In the genomic region with DNA sequence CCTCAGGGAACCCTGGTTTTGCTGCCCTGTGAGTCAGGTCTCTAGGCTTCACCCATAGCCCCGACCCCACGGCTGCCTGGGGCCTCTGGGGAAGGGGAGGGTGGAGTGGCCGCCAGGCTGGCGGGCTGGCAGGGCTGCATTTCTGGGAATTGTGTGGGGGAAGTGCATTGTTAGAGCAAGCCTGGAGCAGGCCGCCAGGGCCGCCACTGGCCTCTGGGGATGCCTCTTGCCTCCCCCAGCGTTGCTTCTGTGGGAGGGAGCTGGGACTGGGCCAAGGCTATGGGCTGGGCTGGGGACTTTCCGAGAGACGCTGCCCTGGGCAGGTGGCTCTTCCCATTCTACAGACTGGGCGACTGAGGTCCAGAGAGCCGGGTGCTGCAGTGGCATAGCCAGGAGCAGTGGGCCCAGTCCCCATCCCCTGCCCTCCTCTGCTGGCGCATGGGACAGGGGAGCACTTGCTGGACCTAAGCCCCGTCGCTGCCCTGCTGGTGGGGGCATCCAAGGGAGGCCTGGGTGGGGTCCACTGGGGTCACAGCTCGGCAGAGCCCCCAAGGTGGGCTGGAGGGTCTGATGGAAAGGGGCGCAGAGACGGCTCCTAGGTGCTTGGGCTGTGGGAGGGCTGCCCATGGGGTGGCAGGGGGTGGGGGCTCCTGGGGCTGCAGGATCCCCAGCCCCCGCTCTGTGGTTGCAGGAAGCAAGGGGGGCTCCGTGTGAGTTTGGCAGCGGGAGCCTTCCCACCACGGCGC, we compare ENCODE assay signal across 1 cellular context.
TF ChIP-seq lines count a peak whose summit lies in the region.

No MANE protein-coding gene starts in this region.

TF ChIP-seq in HepG2, 621 proteins besides CTCF, POLR2A, EP300 and RAD21 (continued from another document and continues in another):
- TF ChIP-seq PHB2 (IDR thresholded peaks at IDR 0.05; ENCODE audit: partially characterized antibody) (no peak), ZNF501 (CRISPR knock-in tag; IDR thresholded peaks at IDR 0.05) (no peak; the same call in 1 of the 2 replicates), ZNF274 (CRISPR knock-in tag; IDR thresholded peaks at IDR 0.05) (0 out of 2 replicates have a peak, but pooled peaks have one; percentile 39), MYNN (CRISPR knock-in tag; IDR thresholded peaks at IDR 0.05; ENCODE audit: low read depth) (no peak), PLRG1 (conservative IDR thresholded peaks at IDR 0.05) (no peak), SNAI1 (CRISPR knock-in tag; IDR thresholded peaks at IDR 0.05; ENCODE audit: borderline replicate concordance) (no peak; the same call in 1 of the 2 replicates), NR2C2 (CRISPR knock-in tag; IDR thresholded peaks at IDR 0.05; ENCODE audit: borderline replicate concordance) (no peak; the same call in 1 of the 2 replicates), ZNF777 (CRISPR knock-in tag; IDR thresholded peaks at IDR 0.05) (no peak), AGO1 (IDR thresholded peaks at IDR 0.05; ENCODE audit: low read depth, low read length, poor library complexity, severe bottlenecking) (no peak), ZC3H4 (CRISPR knock-in tag; IDR thresholded peaks at IDR 0.05; ENCODE audit: borderline replicate concordance) (no peak), MTF1 (CRISPR knock-in tag; IDR thresholded peaks at IDR 0.05) (peak; percentile 62; the same call in 1 of the 2 replicates), MTA3 (CRISPR knock-in tag; IDR thresholded peaks at IDR 0.05) (no peak), AGO2 (optimal IDR thresholded peaks at IDR 0.05; ENCODE audit: low read depth, low read length) (no peak), ZNF17 (CRISPR knock-in tag; IDR thresholded peaks at IDR 0.05) (0 out of 2 replicates have a peak, but pooled peaks have one; percentile 14), BCL6 (CRISPR knock-in tag; IDR thresholded peaks at IDR 0.05) (peak; percentile 62; the same call in 1 of the 2 replicates), SOX13 (IDR thresholded peaks at IDR 0.05) (0 out of 2 replicates have a peak, but pooled peaks have one; percentile 59), SOX13 (CRISPR knock-in tag; conservative IDR thresholded peaks at IDR 0.05 in 1 of 2, IDR thresholded peaks at IDR 0.05 in 1 of 2) (peak in 1 of 2 experiments; percentile 85; a peak in 2 of 4 replicates), PRPF4 (IDR thresholded peaks at IDR 0.05; ENCODE audit: low read depth, low read length, poor library complexity, severe bottlenecking) (peak; percentile 39), ATF7-NPFF (CRISPR knock-in tag; IDR thresholded peaks at IDR 0.05; ENCODE audit: low read depth) (no peak), CHD4 (IDR thresholded peaks at IDR 0.05; ENCODE audit: borderline replicate concordance, low read length) (peak; percentile 94; the same call in 1 of the 2 replicates), SOX5 (CRISPR knock-in tag; IDR thresholded peaks at IDR 0.05; ENCODE audit: borderline replicate concordance) (peak; percentile 75), ZNF724P (CRISPR knock-in tag; IDR thresholded peaks at IDR 0.05; ENCODE audit: borderline replicate concordance) (peak; percentile 61; the same call in 1 of the 2 replicates)
- TF ChIP-seq, protein P1, sequence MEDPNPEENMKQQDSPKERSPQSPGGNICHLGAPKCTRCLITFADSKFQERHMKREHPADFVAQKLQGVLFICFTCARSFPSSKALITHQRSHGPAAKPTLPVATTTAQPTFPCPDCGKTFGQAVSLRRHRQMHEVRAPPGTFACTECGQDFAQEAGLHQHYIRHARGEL (CRISPR knock-in tag; IDR thresholded peaks at IDR 0.05) = no peak
- TF ChIP-seq, protein P2, sequence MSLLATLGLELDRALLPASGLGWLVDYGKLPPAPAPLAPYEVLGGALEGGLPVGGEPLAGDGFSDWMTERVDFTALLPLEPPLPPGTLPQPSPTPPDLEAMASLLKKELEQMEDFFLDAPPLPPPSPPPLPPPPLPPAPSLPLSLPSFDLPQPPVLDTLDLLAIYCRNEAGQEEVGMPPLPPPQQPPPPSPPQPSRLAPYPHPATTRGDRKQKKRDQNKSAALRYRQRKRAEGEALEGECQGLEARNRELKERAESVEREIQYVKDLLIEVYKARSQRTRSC (CRISPR knock-in tag; IDR thresholded peaks at IDR 0.05; ENCODE audit: low read depth) = peak; percentile 92; the same call in 1 of the 2 replicates
- TF ChIP-seq, protein P3, sequence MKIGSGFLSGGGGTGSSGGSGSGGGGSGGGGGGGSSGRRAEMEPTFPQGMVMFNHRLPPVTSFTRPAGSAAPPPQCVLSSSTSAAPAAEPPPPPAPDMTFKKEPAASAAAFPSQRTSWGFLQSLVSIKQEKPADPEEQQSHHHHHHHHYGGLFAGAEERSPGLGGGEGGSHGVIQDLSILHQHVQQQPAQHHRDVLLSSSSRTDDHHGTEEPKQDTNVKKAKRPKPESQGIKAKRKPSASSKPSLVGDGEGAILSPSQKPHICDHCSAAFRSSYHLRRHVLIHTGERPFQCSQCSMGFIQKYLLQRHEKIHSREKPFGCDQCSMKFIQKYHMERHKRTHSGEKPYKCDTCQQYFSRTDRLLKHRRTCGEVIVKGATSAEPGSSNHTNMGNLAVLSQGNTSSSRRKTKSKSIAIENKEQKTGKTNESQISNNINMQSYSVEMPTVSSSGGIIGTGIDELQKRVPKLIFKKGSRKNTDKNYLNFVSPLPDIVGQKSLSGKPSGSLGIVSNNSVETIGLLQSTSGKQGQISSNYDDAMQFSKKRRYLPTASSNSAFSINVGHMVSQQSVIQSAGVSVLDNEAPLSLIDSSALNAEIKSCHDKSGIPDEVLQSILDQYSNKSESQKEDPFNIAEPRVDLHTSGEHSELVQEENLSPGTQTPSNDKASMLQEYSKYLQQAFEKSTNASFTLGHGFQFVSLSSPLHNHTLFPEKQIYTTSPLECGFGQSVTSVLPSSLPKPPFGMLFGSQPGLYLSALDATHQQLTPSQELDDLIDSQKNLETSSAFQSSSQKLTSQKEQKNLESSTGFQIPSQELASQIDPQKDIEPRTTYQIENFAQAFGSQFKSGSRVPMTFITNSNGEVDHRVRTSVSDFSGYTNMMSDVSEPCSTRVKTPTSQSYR (CRISPR knock-in tag; IDR thresholded peaks at IDR 0.05; ENCODE audit: borderline replicate concordance) = peak; percentile 97
- TF ChIP-seq, protein P4, sequence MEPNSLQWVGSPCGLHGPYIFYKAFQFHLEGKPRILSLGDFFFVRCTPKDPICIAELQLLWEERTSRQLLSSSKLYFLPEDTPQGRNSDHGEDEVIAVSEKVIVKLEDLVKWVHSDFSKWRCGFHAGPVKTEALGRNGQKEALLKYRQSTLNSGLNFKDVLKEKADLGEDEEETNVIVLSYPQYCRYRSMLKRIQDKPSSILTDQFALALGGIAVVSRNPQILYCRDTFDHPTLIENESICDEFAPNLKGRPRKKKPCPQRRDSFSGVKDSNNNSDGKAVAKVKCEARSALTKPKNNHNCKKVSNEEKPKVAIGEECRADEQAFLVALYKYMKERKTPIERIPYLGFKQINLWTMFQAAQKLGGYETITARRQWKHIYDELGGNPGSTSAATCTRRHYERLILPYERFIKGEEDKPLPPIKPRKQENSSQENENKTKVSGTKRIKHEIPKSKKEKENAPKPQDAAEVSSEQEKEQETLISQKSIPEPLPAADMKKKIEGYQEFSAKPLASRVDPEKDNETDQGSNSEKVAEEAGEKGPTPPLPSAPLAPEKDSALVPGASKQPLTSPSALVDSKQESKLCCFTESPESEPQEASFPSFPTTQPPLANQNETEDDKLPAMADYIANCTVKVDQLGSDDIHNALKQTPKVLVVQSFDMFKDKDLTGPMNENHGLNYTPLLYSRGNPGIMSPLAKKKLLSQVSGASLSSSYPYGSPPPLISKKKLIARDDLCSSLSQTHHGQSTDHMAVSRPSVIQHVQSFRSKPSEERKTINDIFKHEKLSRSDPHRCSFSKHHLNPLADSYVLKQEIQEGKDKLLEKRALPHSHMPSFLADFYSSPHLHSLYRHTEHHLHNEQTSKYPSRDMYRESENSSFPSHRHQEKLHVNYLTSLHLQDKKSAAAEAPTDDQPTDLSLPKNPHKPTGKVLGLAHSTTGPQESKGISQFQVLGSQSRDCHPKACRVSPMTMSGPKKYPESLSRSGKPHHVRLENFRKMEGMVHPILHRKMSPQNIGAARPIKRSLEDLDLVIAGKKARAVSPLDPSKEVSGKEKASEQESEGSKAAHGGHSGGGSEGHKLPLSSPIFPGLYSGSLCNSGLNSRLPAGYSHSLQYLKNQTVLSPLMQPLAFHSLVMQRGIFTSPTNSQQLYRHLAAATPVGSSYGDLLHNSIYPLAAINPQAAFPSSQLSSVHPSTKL (CRISPR knock-in tag; IDR thresholded peaks at IDR 0.05) = peak; percentile 71; the same call in 1 of the 2 replicates
- TF ChIP-seq, protein P5, sequence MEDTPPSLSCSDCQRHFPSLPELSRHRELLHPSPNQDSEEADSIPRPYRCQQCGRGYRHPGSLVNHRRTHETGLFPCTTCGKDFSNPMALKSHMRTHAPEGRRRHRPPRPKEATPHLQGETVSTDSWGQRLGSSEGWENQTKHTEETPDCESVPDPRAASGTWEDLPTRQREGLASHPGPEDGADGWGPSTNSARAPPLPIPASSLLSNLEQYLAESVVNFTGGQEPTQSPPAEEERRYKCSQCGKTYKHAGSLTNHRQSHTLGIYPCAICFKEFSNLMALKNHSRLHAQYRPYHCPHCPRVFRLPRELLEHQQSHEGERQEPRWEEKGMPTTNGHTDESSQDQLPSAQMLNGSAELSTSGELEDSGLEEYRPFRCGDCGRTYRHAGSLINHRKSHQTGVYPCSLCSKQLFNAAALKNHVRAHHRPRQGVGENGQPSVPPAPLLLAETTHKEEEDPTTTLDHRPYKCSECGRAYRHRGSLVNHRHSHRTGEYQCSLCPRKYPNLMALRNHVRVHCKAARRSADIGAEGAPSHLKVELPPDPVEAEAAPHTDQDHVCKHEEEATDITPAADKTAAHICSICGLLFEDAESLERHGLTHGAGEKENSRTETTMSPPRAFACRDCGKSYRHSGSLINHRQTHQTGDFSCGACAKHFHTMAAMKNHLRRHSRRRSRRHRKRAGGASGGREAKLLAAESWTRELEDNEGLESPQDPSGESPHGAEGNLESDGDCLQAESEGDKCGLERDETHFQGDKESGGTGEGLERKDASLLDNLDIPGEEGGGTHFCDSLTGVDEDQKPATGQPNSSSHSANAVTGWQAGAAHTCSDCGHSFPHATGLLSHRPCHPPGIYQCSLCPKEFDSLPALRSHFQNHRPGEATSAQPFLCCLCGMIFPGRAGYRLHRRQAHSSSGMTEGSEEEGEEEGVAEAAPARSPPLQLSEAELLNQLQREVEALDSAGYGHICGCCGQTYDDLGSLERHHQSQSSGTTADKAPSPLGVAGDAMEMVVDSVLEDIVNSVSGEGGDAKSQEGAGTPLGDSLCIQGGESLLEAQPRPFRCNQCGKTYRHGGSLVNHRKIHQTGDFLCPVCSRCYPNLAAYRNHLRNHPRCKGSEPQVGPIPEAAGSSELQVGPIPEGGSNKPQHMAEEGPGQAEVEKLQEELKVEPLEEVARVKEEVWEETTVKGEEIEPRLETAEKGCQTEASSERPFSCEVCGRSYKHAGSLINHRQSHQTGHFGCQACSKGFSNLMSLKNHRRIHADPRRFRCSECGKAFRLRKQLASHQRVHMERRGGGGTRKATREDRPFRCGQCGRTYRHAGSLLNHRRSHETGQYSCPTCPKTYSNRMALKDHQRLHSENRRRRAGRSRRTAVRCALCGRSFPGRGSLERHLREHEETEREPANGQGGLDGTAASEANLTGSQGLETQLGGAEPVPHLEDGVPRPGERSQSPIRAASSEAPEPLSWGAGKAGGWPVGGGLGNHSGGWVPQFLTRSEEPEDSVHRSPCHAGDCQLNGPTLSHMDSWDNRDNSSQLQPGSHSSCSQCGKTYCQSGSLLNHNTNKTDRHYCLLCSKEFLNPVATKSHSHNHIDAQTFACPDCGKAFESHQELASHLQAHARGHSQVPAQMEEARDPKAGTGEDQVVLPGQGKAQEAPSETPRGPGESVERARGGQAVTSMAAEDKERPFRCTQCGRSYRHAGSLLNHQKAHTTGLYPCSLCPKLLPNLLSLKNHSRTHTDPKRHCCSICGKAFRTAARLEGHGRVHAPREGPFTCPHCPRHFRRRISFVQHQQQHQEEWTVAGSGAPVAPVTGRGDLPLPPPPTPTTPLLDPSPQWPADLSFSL (CRISPR knock-in tag; IDR thresholded peaks at IDR 0.05) = peak; percentile 28; the same call in 1 of the 2 replicates
- TF ChIP-seq, protein P6, sequence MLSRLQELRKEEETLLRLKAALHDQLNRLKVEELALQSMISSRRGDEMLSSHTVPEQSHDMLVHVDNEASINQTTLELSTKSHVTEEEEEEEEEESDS (CRISPR knock-in tag; IDR thresholded peaks at IDR 0.05; ENCODE audit: borderline replicate concordance) = peak; percentile 47; the same call in 1 of the 2 replicates
- TF ChIP-seq, protein P7, sequence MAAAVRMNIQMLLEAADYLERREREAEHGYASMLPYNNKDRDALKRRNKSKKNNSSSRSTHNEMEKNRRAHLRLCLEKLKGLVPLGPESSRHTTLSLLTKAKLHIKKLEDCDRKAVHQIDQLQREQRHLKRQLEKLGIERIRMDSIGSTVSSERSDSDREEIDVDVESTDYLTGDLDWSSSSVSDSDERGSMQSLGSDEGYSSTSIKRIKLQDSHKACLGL (CRISPR knock-in tag; IDR thresholded peaks at IDR 0.05) = peak; percentile 64
- TF ChIP-seq, protein P8, sequence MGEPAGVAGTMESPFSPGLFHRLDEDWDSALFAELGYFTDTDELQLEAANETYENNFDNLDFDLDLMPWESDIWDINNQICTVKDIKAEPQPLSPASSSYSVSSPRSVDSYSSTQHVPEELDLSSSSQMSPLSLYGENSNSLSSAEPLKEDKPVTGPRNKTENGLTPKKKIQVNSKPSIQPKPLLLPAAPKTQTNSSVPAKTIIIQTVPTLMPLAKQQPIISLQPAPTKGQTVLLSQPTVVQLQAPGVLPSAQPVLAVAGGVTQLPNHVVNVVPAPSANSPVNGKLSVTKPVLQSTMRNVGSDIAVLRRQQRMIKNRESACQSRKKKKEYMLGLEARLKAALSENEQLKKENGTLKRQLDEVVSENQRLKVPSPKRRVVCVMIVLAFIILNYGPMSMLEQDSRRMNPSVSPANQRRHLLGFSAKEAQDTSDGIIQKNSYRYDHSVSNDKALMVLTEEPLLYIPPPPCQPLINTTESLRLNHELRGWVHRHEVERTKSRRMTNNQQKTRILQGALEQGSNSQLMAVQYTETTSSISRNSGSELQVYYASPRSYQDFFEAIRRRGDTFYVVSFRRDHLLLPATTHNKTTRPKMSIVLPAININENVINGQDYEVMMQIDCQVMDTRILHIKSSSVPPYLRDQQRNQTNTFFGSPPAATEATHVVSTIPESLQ (CRISPR knock-in tag; conservative IDR thresholded peaks at IDR 0.05) = no peak
- TF ChIP-seq, protein P9, sequence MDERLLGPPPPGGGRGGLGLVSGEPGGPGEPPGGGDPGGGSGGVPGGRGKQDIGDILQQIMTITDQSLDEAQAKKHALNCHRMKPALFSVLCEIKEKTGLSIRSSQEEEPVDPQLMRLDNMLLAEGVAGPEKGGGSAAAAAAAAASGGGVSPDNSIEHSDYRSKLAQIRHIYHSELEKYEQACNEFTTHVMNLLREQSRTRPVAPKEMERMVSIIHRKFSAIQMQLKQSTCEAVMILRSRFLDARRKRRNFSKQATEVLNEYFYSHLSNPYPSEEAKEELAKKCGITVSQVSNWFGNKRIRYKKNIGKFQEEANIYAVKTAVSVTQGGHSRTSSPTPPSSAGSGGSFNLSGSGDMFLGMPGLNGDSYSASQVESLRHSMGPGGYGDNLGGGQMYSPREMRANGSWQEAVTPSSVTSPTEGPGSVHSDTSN (CRISPR knock-in tag; IDR thresholded peaks at IDR 0.05) = no peak
- TF ChIP-seq, protein P10, sequence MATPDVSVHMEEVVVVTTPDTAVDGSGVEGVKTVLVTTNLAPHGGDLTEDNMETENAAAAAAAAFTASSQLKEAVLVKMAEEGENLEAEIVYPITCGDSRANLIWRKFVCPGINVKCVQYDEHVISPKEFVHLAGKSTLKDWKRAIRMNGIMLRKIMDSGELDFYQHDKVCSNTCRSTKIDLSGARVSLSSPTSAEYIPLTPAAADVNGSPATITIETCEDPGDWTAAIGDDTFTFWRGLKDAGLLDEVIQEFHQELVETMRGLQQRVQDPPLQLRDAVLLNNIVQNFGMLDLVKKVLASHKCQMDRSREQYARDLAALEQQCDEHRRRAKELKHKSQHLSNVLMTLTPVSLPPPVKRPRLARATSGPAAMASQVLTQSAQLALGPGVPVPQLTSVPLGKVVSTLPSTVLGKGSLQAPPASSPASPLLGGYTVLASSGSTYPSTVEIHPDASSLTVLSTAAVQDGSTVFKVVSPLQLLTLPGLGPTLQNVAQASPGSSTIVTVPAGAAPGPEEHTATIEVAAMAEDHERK (CRISPR knock-in tag; IDR thresholded peaks at IDR 0.05; ENCODE audit: low read depth) = no peak
